In the genomic region with DNA sequence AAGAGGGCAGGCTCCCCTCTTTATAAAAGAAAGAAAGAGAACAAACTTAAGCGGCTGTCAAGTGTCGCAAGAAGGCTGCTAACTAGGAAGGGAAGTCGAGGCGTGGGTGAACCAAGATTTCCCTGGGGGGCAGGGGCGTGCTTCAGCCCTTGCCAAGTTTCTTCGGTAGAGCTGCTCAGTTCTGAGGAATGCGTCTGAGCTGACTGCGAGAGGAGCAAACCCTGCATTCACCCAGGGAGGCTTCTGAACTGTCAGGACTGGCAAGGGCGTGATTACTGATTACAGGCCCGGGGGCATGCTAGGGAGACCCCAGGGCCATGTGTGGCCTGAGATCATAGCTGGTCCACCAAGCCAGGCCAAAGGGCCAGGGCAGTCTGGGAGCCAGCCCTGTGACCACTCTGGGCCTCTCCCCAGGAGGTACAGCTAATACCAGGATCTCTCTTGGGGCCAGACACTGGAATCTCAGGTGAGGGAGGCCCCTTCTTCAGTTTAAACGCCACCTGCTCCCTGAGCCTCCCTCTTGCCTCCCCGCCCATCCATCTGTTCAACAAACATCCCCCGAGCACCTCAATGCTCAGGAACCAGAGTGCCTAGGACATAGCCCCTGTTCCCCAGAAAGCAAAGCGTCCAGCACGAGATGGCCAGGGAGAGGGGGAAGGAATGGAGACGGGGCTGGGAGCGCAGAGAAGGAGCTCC, we compare ENCODE assay signal across 11 cellular contexts. TPM values are rescaled to one million over a fixed set of nuclear protein-coding genes. Genes with fewer than 3 reads are reported as not detected.
A peak's percentile ranks its signal among the peaks of the same experiment; 100 is the strongest.
DNase-seq lines count a peak whose midpoint lies in the region; ATAC-seq and TF ChIP-seq lines count a peak whose summit lies in the region.
"Had no signal": no experiment of that assay in that cellular context is flagged by ENCODE, and none has a peak within 500 bp of the region (broad histone marks: within the 10 kb centered on the region; RNA-seq: fewer than 3 reads in every experiment).

No MANE protein-coding gene starts in this region.

- no peak overlapping the region for H2BK15ac ChIP-seq in mesenchymal stem cell (ENCODE audit: low read depth, poor library complexity, severe bottlenecking)

- H3K36me3 Mint-ChIP-seq in activated naive CD4-positive, alpha-beta T cell treated with anti-CD3 and anti-CD28 coated beads, Interleukin-2, amount 10 ng/mL, durations not matched to agents 7 days and 5 days: no peaks in the 10 kb centered on the region

- H4K8ac ChIP-seq in mesenchymal stem cell (ENCODE audit: low read length): no peak overlapping the region

- peak overlapping the region; percentile 40 for H3K9ac ChIP-seq in mesenchymal stem cell (ENCODE audit: low read length)

- WGBS in mesenchymal stem cell: 88% methylated on average over 17 of the region's 17 CpGs
- 62 to 74% methylated on average over 15 to 17 of the region's 17 CpGs for WGBS in testis, 2 donors

- H3K4me3 Mint-ChIP-seq in activated naive CD4-positive, alpha-beta T cell treated with anti-CD3 and anti-CD28 coated beads, Interleukin-2, amount 10 ng/mL, durations not matched to agents 7 days and 5 days: no peak overlapping the region

- H3K14ac ChIP-seq in mesenchymal stem cell (ENCODE audit: low read length in 2 of 2): peak overlapping the region in 1 of 2 experiments; percentile 72

- no peak for ATAC-seq in upper lobe of right lung
- ATAC-seq: K562 had no signal

- H3K4me1 Mint-ChIP-seq in activated naive CD4-positive, alpha-beta T cell treated with anti-CD3 and anti-CD28 coated beads, Interleukin-2, amount 10 ng/mL, durations not matched to agents 7 days and 5 days: peaks cover 28% of the 10 kb centered on the region

- H3K27ac Mint-ChIP-seq in activated naive CD4-positive, alpha-beta T cell treated with anti-CD3 and anti-CD28 coated beads, Interleukin-2, amount 10 ng/mL, durations not matched to agents 7 days and 5 days: no peak overlapping the region

- H3K36me3 ChIP-seq in breast epithelium: no peaks in the 10 kb centered on the region
- no peaks in the 10 kb centered on the region for H3K36me3 ChIP-seq in mesenchymal stem cell (ENCODE audit: control insufficient read depth in 1 of 2, insufficient read depth in 2 of 2, low read depth in 1 of 2, low read length in 2 of 2)
- H3K36me3 ChIP-seq in upper lobe of right lung: no peaks in the 10 kb centered on the region
- no peaks in the 10 kb centered on the region for H3K36me3 ChIP-seq in testis (ENCODE audit: low read depth, missing control alignments)

- no peak overlapping the region for H3K4ac ChIP-seq in mesenchymal stem cell (ENCODE audit: low read depth in 1 of 2, low read length in 2 of 2)

- H3K4me3 ChIP-seq in breast epithelium (no peak overlapping the region), mesenchymal stem cell (ENCODE audit: insufficient read depth in 1 of 2, low read depth in 1 of 2, low read length in 2 of 2) (no peak overlapping the region), upper lobe of right lung (no peak overlapping the region), testis (no peak overlapping the region)
- H3K4me3 ChIP-seq: K562 had no signal

- H2BK5ac ChIP-seq in mesenchymal stem cell (ENCODE audit: low read depth, low read length, poor library complexity, severe bottlenecking): no peak overlapping the region

- no peaks in the 10 kb centered on the region for H3K9me3 ChIP-seq in breast epithelium
- H3K9me3 ChIP-seq in mesenchymal stem cell (ENCODE audit: control insufficient read depth, low read length): no peaks in the 10 kb centered on the region
- H3K9me3 ChIP-seq in upper lobe of right lung: no peaks in the 10 kb centered on the region
- H3K9me3 ChIP-seq in testis: no peaks in the 10 kb centered on the region

- no peak for TF ChIP-seq CTCF in breast epithelium (IDR thresholded peaks at IDR 0.05)
- TF ChIP-seq CTCF in upper lobe of right lung (IDR thresholded peaks at IDR 0.05): no peak
- no peak for TF ChIP-seq CTCF in testis (IDR thresholded peaks at IDR 0.05)

- intact Hi-C loops in breast epithelium (cut with DNase I; ENCODE audit: low total_unique reads): no loop called here
- intact Hi-C loops in upper lobe of right lung (cut with DNase I): no loop called here
- intact Hi-C loops in testis (cut with DNase I; ENCODE audit: low total_unique reads): no loop called here

- peaks cover 0 to 8% of the 10 kb centered on the region in 2 donors for H3K4me1 ChIP-seq in breast epithelium
- peaks cover 26% of the 10 kb centered on the region for H3K4me1 ChIP-seq in mesenchymal stem cell (ENCODE audit: control insufficient read depth, insufficient read depth, low read depth, low read length)
- peaks cover 19% of the 10 kb centered on the region for H3K4me1 ChIP-seq in upper lobe of right lung
- peaks cover 12% of the 10 kb centered on the region for H3K4me1 ChIP-seq in testis

- DNase-seq in activated naive CD4-positive, alpha-beta T cell treated with anti-CD3 and anti-CD28 coated beads, Interleukin-2, amount 10 ng/mL, durations not matched to agents 7 days and 5 days: peak; percentile 3
- DNase-seq in activated naive CD4-positive, alpha-beta T cell (lab: John Stamatoyannopoulos, UW): no peak
- peak in 1 of 2 donors; percentile 43 for DNase-seq in breast epithelium (ENCODE audit: low spot score in 2 of 2)
- DNase-seq in mesenchymal stem cell: no peak
- DNase-seq in upper lobe of right lung: peak; percentile 56
- DNase-seq in medulla oblongata (ENCODE audit: extremely low spot score): no peak
- no peak for DNase-seq in testis
- DNase-seq in activated CD4-positive, alpha-beta T cell treated with anti-CD3 and anti-CD28 coated beads for 4 hours: no peak
- DNase-seq: effector CD8-positive, alpha-beta T cell; NCI-H526 had no signal

- no peak overlapping the region for H2AFZ ChIP-seq in mesenchymal stem cell (ENCODE audit: low read depth, low read length)

- CTCF ChIA-PET in activated naive CD4-positive, alpha-beta T cell treated with anti-CD3 and anti-CD28 coated beads, Interleukin-2, amount 10 ng/mL, durations not matched to agents 7 days and 5 days (lab: Charles Lee): interaction anchor here (0.6 kb wide), 1 partner anchor 248 kb away, joined by 4 read pairs; a partner anchor contains a TSS

- H3K27me3 ChIP-seq in breast epithelium (peaks cover 0 to 15% of the 10 kb centered on the region in 2 donors), mesenchymal stem cell (ENCODE audit: control insufficient read depth in 1 of 2, insufficient read depth in 1 of 2, low read length in 2 of 2) (peaks cover 9 to 15% of the 10 kb centered on the region in 2 experiments), upper lobe of right lung (no peaks in the 10 kb centered on the region), testis (no peaks in the 10 kb centered on the region)

- peak overlapping the region in 1 of 2 experiments; percentile 61 for H3K18ac ChIP-seq in mesenchymal stem cell (ENCODE audit: low read depth in 1 of 2, low read length in 2 of 2)

- H2BK120ac ChIP-seq in mesenchymal stem cell (ENCODE audit: low read depth, low read length): no peak overlapping the region

- H3K27ac ChIP-seq in breast epithelium (peak overlapping the region; percentile 41 to 76), mesenchymal stem cell (ENCODE audit: low read length, poor library complexity, severe bottlenecking) (no peak overlapping the region), upper lobe of right lung (peak overlapping the region; percentile 56), testis (peak overlapping the region in 1 of 2 donors; percentile 19)

- TF ChIP-seq POLR2A in breast epithelium (IDR thresholded peaks at IDR 0.05) (no peak), testis (IDR thresholded peaks at IDR 0.05) (no peak)

- H3K9me3 Mint-ChIP-seq in activated naive CD4-positive, alpha-beta T cell treated with anti-CD3 and anti-CD28 coated beads, Interleukin-2, amount 10 ng/mL, durations not matched to agents 7 days and 5 days: no peaks in the 10 kb centered on the region

- peak overlapping the region; percentile 14 for H4K91ac ChIP-seq in mesenchymal stem cell (ENCODE audit: low read length)

- no peak overlapping the region for H3K4me2 ChIP-seq in mesenchymal stem cell (ENCODE audit: low read length, poor library complexity, severe bottlenecking)

- peaks cover 54% of the 10 kb centered on the region for H3K27me3 Mint-ChIP-seq in activated naive CD4-positive, alpha-beta T cell treated with anti-CD3 and anti-CD28 coated beads, Interleukin-2, amount 10 ng/mL, durations not matched to agents 7 days and 5 days

- H3K79me1 ChIP-seq in mesenchymal stem cell (replicated peaks; ENCODE audit: low read length, poor library complexity, severe bottlenecking): no peaks in the 10 kb centered on the region

- no peak overlapping the region for H3K23ac ChIP-seq in mesenchymal stem cell (ENCODE audit: low read length in 2 of 2)

- H2BK12ac ChIP-seq in mesenchymal stem cell (ENCODE audit: low read length in 2 of 2): peak overlapping the region in 1 of 2 experiments; percentile 34

- no peak overlapping the region for H2AK5ac ChIP-seq in mesenchymal stem cell (ENCODE audit: low read length, severe bottlenecking)

RNA-seq across cellular contexts. Expression of a gene that starts 30.9 kb away (rescaled TPM):
- total RNA-seq in breast epithelium (1 to 10 TPM in 2 of 3 donors, under 1 TPM in 1; 0.16 to 2.0 (median 1.0) TPM), upper lobe of right lung (6.8 TPM), testis (1 to 10 TPM; 5.1 to 7.2 TPM)
- 6.4 TPM for polyA plus RNA-seq in mesenchymal stem cell (2013, experiment 1 of 2)
- 6.1 TPM for polyA plus RNA-seq in mesenchymal stem cell (2013, experiment 2 of 2)
- 2.6 TPM for polyA plus RNA-seq in testis (ENCODE audit: insufficient read depth, low read depth, low replicate concordance)
- total RNA-seq: K562 had no signal

Comparison
In these comparisons a context has a peak if more than half of its experiments do, and no peak if none do; other contexts are left out.
1. DNase-seq: peak in activated naive CD4-positive, alpha-beta T cell treated with anti-CD3 and anti-CD28 coated beads, Interleukin-2, amount 10 ng/mL, durations not matched to agents 7 days and 5 days (single experiment) and upper lobe of right lung (single experiment); none in activated naive CD4-positive, alpha-beta T cell (0 of 4), mesenchymal stem cell (single experiment), medulla oblongata (single experiment), testis (single experiment) and activated CD4-positive, alpha-beta T cell treated with anti-CD3 and anti-CD28 coated beads for 4 hours (0 of 2).